In genomic region chr2:68157002-68157401, GRCh38 we compare ENCODE assay signal across 8 cellular contexts. TPM values are rescaled to one million over a fixed set of nuclear protein-coding genes. Genes with fewer than 3 reads are reported as not detected.
DNase-seq lines count a peak whose midpoint lies in the region; ATAC-seq and TF ChIP-seq lines count a peak whose summit lies in the region.

No MANE protein-coding gene starts in this region.

- H3K27ac ChIP-seq in HUES6 (ENCODE audit: low read depth, low read length) = peak overlapping the region; percentile 94
- H3K27ac ChIP-seq in brain microvascular endothelial cell = peak overlapping the region; percentile 99
- H3K27ac ChIP-seq in left lung = peak overlapping the region; percentile 84 to 92
- H3K27ac ChIP-seq in thymus (ENCODE audit: low read depth) = peak overlapping the region; percentile 95

- H3K27me3 ChIP-seq in GM06990 (replicated peaks; ENCODE audit: control insufficient read depth, insufficient read depth, low read length) (no peaks in the 10 kb centered on the region), HUES6 (ENCODE audit: control insufficient read depth, insufficient read depth, low read length) (no peaks in the 10 kb centered on the region), brain microvascular endothelial cell (replicated peaks) (no peaks in the 10 kb centered on the region), left lung (no peaks in the 10 kb centered on the region), thymus (ENCODE audit: control insufficient read depth, insufficient read depth) (no peaks in the 10 kb centered on the region)

- no peaks in the 10 kb centered on the region for H3K4me1 ChIP-seq in HUES6 (ENCODE audit: control insufficient read depth, insufficient read depth, low read length)
- peaks cover 10 to 45% of the 10 kb centered on the region in 2 donors for H3K4me1 ChIP-seq in left lung
- H3K4me1 ChIP-seq in thymus (ENCODE audit: control insufficient read depth, insufficient read depth, low read length) = peaks cover 6% of the 10 kb centered on the region

- H3K9me3 ChIP-seq in HUES6 (ENCODE audit: control insufficient read depth, insufficient read depth, low read depth, low read length) (no peaks in the 10 kb centered on the region), left lung (no peaks in the 10 kb centered on the region), thymus (ENCODE audit: control insufficient read depth) (no peaks in the 10 kb centered on the region)

- under 1% methylated on average over 28 of the region's 28 CpGs for WGBS in thymus

- DNase-seq in GM06990 (ENCODE audit: extremely low read depth, insufficient read length) (peak; percentile 83), brain microvascular endothelial cell (peak; percentile 27), left lung (peak in 1 of 2 donors; percentile 83)
- no peak for DNase-seq in effector CD4-positive, alpha-beta T cell
- DNase-seq in stimulated activated CD4-positive, alpha-beta T cell treated with anti-CD3 and anti-CD28 coated beads, Interleukin-4, amount 100 ng/mL, for 24 hours = no peak

- in situ Hi-C loops in brain microvascular endothelial cell (cut with HindIII; ENCODE audit: low pct_ligation_motif_present, low sequenced_read_pairs) = no loop called here

- H3K4me3 ChIP-seq in GM06990 (replicated peaks; ENCODE audit: low read depth, low read length) = peak overlapping the region; percentile 77
- peak overlapping the region; percentile 77 for H3K4me3 ChIP-seq in HUES6 (ENCODE audit: low read depth, low read length)
- H3K4me3 ChIP-seq in brain microvascular endothelial cell (ENCODE audit: low read depth, low read length) = peak overlapping the region; percentile 98
- peak overlapping the region; percentile 75 to 85 for H3K4me3 ChIP-seq in left lung
- peak overlapping the region; percentile 55 for H3K4me3 ChIP-seq in thymus (ENCODE audit: low read length)

- no peak for TF ChIP-seq CTCF in GM06990 (IDR thresholded peaks at IDR 0.05; ENCODE audit: insufficient read depth, low read length, poor library complexity, severe bottlenecking)
- TF ChIP-seq CTCF in brain microvascular endothelial cell (IDR thresholded peaks at IDR 0.05; ENCODE audit: low read depth, low read length, missing control alignments) = no peak
- no peak for TF ChIP-seq CTCF in left lung (IDR thresholded peaks at IDR 0.05)

- ATAC-seq in GM21515 (IDR thresholded peaks at IDR 0.05; ENCODE audit: unreplicated experiment) (peak; percentile 35), left lung (peak; percentile 56)

- H3K36me3 ChIP-seq in GM06990 (ENCODE audit: control insufficient read depth, insufficient read depth, low read length) (peaks cover 3% of the 10 kb centered on the region), HUES6 (ENCODE audit: control insufficient read depth, insufficient read depth, low read length) (peaks cover 24% of the 10 kb centered on the region), brain microvascular endothelial cell (replicated peaks) (peaks cover 14% of the 10 kb centered on the region), left lung (peaks cover 0 to 22% of the 10 kb centered on the region in 2 donors), thymus (ENCODE audit: control insufficient read depth, insufficient read depth) (peaks cover 3% of the 10 kb centered on the region)

- intact Hi-C loops in left lung (cut with DNase I) = no loop called here

- H3K9ac ChIP-seq in HUES6 (ENCODE audit: low read length) = peak overlapping the region; percentile 94

RNA-seq across cellular contexts. Expression of gene PNO1, which starts 0.7 kb away (rescaled TPM):
- total RNA-seq in left lung = 10 to 100 TPM in 1 of 2 donors, 1 to 10 TPM in 1; 9.4 to 13.9 TPM
- polyA plus RNA-seq in thymus = 12.2 TPM

Comparison
In these comparisons a context has a peak if more than half of its experiments do, and no peak if none do; other contexts are left out.
1. DNase-seq: peak in GM06990 (single experiment) and brain microvascular endothelial cell (single experiment); none in effector CD4-positive, alpha-beta T cell (single experiment) and stimulated activated CD4-positive, alpha-beta T cell treated with anti-CD3 and anti-CD28 coated beads, Interleukin-4, amount 100 ng/mL, for 24 hours (single experiment).
2. Peak in every context shown above with its lines, with median percentiles within 50 percentile points of each other: H3K4me3 ChIP-seq and H3K27ac ChIP-seq.